ENCODE assay signal across 2 cellular contexts in genomic region chr19:55537741-55538111, GRCh38.
TF ChIP-seq lines count a peak whose summit lies in the region.

No MANE protein-coding gene starts in this region.

TF ChIP-seq in HEK293, 187 proteins besides CTCF, POLR2A, EP300 and RAD21 (continues in another document):
- TF ChIP-seq ZNF133 (tag by site-specific recombination; IDR thresholded peaks at IDR 0.05) (no peak), ZNF776 (tag by site-specific recombination; IDR thresholded peaks at IDR 0.05; ENCODE audit: borderline replicate concordance) (no peak), ZNF18 (tag by site-specific recombination; IDR thresholded peaks at IDR 0.05) (no peak), MYNN (tag by site-specific recombination; IDR thresholded peaks at IDR 0.05; ENCODE audit: borderline replicate concordance) (no peak), ZNF239 (tag by site-specific recombination; IDR thresholded peaks at IDR 0.05) (no peak), GLIS1 (tag by site-specific recombination; IDR thresholded peaks at IDR 0.05) (peak; percentile 65), ZNF558 (tag by site-specific recombination; IDR thresholded peaks at IDR 0.05) (no peak), OSR2 (tag by site-specific recombination; IDR thresholded peaks at IDR 0.05) (no peak), KLF1 (tag by site-specific recombination; IDR thresholded peaks at IDR 0.05) (peak; percentile 50), ZNF221 (tag by site-specific recombination; IDR thresholded peaks at IDR 0.05; ENCODE audit: borderline replicate concordance) (no peak), MZF1 (tag by site-specific recombination; IDR thresholded peaks at IDR 0.05; ENCODE audit: borderline replicate concordance) (no peak), ZFP3 (tag by site-specific recombination; IDR thresholded peaks at IDR 0.05; ENCODE audit: low read depth) (no peak), ZSCAN16 (tag by site-specific recombination; IDR thresholded peaks at IDR 0.05) (no peak), PRDM4 (tag by site-specific recombination; IDR thresholded peaks at IDR 0.05) (no peak), ZNF785 (tag by site-specific recombination; IDR thresholded peaks at IDR 0.05) (no peak), PRDM10 (tag by site-specific recombination; IDR thresholded peaks at IDR 0.05) (0 out of 2 replicates have a peak, but pooled peaks have one; percentile 36), KLF16 (tag by site-specific recombination; IDR thresholded peaks at IDR 0.05) (no peak), ZNF561 (tag by site-specific recombination; IDR thresholded peaks at IDR 0.05; ENCODE audit: borderline replicate concordance) (no peak), SCRT1 (tag by site-specific recombination; IDR thresholded peaks at IDR 0.05; ENCODE audit: borderline replicate concordance) (no peak), ZNF600 (tag by site-specific recombination; IDR thresholded peaks at IDR 0.05) (peak; percentile 75), ZNF645 (tag by site-specific recombination; IDR thresholded peaks at IDR 0.05) (no peak)

TF ChIP-seq in HepG2, 621 proteins besides CTCF, POLR2A, EP300 and RAD21:
- TF ChIP-seq THAP9 (CRISPR knock-in tag; IDR thresholded peaks at IDR 0.05; ENCODE audit: borderline replicate concordance) (no peak), ZSCAN29 (CRISPR knock-in tag; conservative IDR thresholded peaks at IDR 0.05) (no peak), NFKBIZ (CRISPR knock-in tag; IDR thresholded peaks at IDR 0.05) (no peak), NCOA5 (CRISPR knock-in tag; IDR thresholded peaks at IDR 0.05) (no peak), MEIS1 (CRISPR knock-in tag; IDR thresholded peaks at IDR 0.05; ENCODE audit: borderline replicate concordance) (no peak), XRCC5 (optimal IDR thresholded peaks at IDR 0.05; ENCODE audit: low read length) (no peak), ZBTB14 (CRISPR knock-in tag; IDR thresholded peaks at IDR 0.05) (no peak), ZNF513 (CRISPR knock-in tag; conservative IDR thresholded peaks at IDR 0.05) (no peak), ATF2 (CRISPR knock-in tag; IDR thresholded peaks at IDR 0.05) (no peak), SETDB1 (CRISPR knock-in tag; IDR thresholded peaks at IDR 0.05; ENCODE audit: borderline replicate concordance) (no peak), NR2F1 (CRISPR knock-in tag; IDR thresholded peaks at IDR 0.05) (no peak), ZHX1 (CRISPR knock-in tag; IDR thresholded peaks at IDR 0.05; ENCODE audit: low read depth) (no peak), ZMYM4 (CRISPR knock-in tag; IDR thresholded peaks at IDR 0.05) (no peak), ZNF646 (CRISPR knock-in tag; IDR thresholded peaks at IDR 0.05) (no peak), PBX3 (CRISPR knock-in tag; IDR thresholded peaks at IDR 0.05; ENCODE audit: borderline replicate concordance) (no peak)
